1 cellular context compared by ENCODE assay signal in the genomic region with DNA sequence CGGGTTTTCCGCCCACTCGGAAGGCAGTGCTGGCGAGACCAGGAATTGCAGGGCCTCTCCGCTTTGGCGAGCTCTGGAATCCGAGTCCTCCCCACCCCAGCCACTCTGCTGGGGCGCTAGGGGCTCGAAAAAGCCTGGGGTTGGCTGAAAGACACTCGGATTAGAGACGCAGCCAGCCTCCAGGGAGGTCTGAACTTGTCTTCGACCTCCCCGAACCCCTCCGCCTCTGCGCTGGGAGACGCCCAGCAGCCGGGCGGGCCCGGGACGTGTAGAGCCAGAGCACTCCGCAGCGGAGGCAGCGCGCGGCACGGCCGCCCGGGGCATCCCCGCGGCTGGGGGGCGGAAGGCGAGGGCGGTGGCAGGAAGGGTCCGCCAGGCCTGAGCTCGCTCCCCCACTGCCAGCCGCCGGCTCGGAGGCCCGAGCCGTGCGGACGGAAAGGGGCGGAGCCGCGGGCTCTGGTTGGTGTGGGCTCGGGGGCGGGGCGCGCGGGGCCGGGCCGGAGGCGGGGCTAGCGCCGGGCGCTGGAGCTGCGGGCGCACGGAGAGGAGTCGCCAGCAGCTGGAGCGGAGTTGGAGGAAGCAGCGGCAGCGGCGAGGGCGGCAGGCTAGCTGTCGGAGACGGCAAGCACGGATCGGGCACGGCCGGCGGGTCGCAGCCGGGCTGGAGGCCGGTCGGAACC.
TF ChIP-seq lines count a peak whose summit lies in the region.

A gene (plus strand): TSS at position 549 of the 680 bp plus-strand sequence. CDS start 10,920 bp downstream, outside the sequence.

TF ChIP-seq in K562, 482 proteins besides CTCF, POLR2A, EP300 and RAD21 (continued from another document):
- TF ChIP-seq, protein P1, sequence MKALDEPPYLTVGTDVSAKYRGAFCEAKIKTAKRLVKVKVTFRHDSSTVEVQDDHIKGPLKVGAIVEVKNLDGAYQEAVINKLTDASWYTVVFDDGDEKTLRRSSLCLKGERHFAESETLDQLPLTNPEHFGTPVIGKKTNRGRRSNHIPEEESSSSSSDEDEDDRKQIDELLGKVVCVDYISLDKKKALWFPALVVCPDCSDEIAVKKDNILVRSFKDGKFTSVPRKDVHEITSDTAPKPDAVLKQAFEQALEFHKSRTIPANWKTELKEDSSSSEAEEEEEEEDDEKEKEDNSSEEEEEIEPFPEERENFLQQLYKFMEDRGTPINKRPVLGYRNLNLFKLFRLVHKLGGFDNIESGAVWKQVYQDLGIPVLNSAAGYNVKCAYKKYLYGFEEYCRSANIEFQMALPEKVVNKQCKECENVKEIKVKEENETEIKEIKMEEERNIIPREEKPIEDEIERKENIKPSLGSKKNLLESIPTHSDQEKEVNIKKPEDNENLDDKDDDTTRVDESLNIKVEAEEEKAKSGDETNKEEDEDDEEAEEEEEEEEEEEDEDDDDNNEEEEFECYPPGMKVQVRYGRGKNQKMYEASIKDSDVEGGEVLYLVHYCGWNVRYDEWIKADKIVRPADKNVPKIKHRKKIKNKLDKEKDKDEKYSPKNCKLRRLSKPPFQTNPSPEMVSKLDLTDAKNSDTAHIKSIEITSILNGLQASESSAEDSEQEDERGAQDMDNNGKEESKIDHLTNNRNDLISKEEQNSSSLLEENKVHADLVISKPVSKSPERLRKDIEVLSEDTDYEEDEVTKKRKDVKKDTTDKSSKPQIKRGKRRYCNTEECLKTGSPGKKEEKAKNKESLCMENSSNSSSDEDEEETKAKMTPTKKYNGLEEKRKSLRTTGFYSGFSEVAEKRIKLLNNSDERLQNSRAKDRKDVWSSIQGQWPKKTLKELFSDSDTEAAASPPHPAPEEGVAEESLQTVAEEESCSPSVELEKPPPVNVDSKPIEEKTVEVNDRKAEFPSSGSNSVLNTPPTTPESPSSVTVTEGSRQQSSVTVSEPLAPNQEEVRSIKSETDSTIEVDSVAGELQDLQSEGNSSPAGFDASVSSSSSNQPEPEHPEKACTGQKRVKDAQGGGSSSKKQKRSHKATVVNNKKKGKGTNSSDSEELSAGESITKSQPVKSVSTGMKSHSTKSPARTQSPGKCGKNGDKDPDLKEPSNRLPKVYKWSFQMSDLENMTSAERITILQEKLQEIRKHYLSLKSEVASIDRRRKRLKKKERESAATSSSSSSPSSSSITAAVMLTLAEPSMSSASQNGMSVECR (CRISPR knock-in tag; IDR thresholded peaks at IDR 0.05): peak; percentile 88
- TF ChIP-seq, protein P2, sequence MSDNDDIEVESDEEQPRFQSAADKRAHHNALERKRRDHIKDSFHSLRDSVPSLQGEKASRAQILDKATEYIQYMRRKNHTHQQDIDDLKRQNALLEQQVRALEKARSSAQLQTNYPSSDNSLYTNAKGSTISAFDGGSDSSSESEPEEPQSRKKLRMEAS (CRISPR knock-in tag; IDR thresholded peaks at IDR 0.05): peak; percentile 8
- TF ChIP-seq RBFOX2 (IDR thresholded peaks at IDR 0.05; ENCODE audit: low read depth, low read length) (peak; percentile 76), ZBTB7A (IDR thresholded peaks at IDR 0.05; ENCODE audit: borderline replicate concordance, control insufficient read depth, low read depth, low read length) (peak; percentile 42; the same call in 1 of the 2 replicates), SUPT5H (IDR thresholded peaks at IDR 0.05) (peak; percentile 55; the same call in 1 of the 2 replicates), JUND (IDR thresholded peaks at IDR 0.05; ENCODE audit: borderline replicate concordance, low read depth, low read length) (0 out of 2 replicates have a peak, but pooled peaks have one; percentile 13), JUND (tag; IDR thresholded peaks at IDR 0.05; ENCODE audit: borderline replicate concordance, low read depth, low read length) (no peak; the same call in 2 of the 3 replicates), EGR1 (conservative IDR thresholded peaks at IDR 0.05) (peak; percentile 86), MYC (IDR thresholded peaks at IDR 0.05; ENCODE audit: low read depth, low read length) (peak; percentile 18; the same call in 1 of the 2 replicates), MYC (CRISPR knock-in tag; IDR thresholded peaks at IDR 0.05; ENCODE audit: borderline replicate concordance, low read depth) (no peak), NCOA1 (IDR thresholded peaks at IDR 0.05; ENCODE audit: low read depth) (no peak), ZNF644 (tag; IDR thresholded peaks at IDR 0.05; ENCODE audit: low read depth) (no peak), CXXC5 (CRISPR knock-in tag; IDR thresholded peaks at IDR 0.05) (peak; percentile 85), PHF8 (IDR thresholded peaks at IDR 0.05; ENCODE audit: borderline replicate concordance, low read length) (peak; percentile 73; the same call in 1 of the 2 replicates), ZFP36 (IDR thresholded peaks at IDR 0.05; ENCODE audit: low read depth, low read length, partially characterized antibody) (no peak), NR2C2 (CRISPR knock-in tag; IDR thresholded peaks at IDR 0.05) (no peak), NR2C2 (tag; IDR thresholded peaks at IDR 0.05) (peak; percentile 75)
- TF ChIP-seq, protein P3, sequence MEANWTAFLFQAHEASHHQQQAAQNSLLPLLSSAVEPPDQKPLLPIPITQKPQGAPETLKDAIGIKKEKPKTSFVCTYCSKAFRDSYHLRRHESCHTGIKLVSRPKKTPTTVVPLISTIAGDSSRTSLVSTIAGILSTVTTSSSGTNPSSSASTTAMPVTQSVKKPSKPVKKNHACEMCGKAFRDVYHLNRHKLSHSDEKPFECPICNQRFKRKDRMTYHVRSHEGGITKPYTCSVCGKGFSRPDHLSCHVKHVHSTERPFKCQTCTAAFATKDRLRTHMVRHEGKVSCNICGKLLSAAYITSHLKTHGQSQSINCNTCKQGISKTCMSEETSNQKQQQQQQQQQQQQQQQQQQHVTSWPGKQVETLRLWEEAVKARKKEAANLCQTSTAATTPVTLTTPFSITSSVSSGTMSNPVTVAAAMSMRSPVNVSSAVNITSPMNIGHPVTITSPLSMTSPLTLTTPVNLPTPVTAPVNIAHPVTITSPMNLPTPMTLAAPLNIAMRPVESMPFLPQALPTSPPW (CRISPR knock-in tag; IDR thresholded peaks at IDR 0.05): peak; percentile 68
- TF ChIP-seq, protein P4, sequence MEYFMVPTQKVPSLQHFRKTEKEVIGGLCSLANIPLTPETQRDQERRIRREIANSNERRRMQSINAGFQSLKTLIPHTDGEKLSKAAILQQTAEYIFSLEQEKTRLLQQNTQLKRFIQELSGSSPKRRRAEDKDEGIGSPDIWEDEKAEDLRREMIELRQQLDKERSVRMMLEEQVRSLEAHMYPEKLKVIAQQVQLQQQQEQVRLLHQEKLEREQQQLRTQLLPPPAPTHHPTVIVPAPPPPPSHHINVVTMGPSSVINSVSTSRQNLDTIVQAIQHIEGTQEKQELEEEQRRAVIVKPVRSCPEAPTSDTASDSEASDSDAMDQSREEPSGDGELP (CRISPR knock-in tag; IDR thresholded peaks at IDR 0.05; ENCODE audit: borderline replicate concordance): peak; percentile 31; the same call in 1 of the 2 replicates
- TF ChIP-seq, protein P5, sequence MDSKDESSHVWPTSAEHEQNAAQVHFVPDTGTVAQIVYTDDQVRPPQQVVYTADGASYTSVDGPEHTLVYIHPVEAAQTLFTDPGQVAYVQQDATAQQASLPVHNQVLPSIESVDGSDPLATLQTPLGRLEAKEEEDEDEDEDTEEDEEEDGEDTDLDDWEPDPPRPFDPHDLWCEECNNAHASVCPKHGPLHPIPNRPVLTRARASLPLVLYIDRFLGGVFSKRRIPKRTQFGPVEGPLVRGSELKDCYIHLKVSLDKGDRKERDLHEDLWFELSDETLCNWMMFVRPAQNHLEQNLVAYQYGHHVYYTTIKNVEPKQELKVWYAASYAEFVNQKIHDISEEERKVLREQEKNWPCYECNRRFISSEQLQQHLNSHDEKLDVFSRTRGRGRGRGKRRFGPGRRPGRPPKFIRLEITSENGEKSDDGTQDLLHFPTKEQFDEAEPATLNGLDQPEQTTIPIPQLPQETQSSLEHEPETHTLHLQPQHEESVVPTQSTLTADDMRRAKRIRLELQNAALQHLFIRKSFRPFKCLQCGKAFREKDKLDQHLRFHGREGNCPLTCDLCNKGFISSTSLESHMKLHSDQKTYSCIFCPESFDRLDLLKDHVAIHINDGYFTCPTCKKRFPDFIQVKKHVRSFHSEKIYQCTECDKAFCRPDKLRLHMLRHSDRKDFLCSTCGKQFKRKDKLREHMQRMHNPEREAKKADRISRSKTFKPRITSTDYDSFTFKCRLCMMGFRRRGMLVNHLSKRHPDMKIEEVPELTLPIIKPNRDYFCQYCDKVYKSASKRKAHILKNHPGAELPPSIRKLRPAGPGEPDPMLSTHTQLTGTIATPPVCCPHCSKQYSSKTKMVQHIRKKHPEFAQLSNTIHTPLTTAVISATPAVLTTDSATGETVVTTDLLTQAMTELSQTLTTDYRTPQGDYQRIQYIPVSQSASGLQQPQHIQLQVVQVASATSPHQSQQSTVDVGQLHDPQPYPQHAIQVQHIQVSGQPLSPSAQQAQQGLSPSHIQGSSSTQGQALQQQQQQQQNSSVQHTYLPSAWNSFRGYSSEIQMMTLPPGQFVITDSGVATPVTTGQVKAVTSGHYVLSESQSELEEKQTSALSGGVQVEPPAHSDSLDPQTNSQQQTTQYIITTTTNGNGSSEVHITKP (IDR thresholded peaks at IDR 0.05; ENCODE audit: partially characterized antibody): peak; percentile 85
